Comparison of ENCODE assay signal across 13 cellular contexts in genomic region chr14:50835280-50835679, GRCh38. TPM values are rescaled to one million over a fixed set of nuclear protein-coding genes. Genes with fewer than 3 reads are reported as not detected.
DNase-seq lines count a peak whose midpoint lies in the region; ATAC-seq lines count a peak whose summit lies in the region.
"Had no signal": no experiment of that assay in that cellular context is flagged by ENCODE, and none has a peak within 500 bp of the region (broad histone marks: within the 10 kb centered on the region; RNA-seq: fewer than 3 reads in every experiment).

No MANE protein-coding gene starts in this region.

- peak overlapping the region; percentile 49 to 78 (median 67) for H3K4me2 ChIP-seq in BLaER1 treated with 17β-estradiol and CSF1 and Interleukin-3, amounts not matched to agents 10 nM and 100 nM
- H3K4me2 ChIP-seq: hepatocyte had no signal

- peak overlapping the region; percentile 5 for H3K4me3 Mint-ChIP-seq in central memory CD8-positive, alpha-beta T cell

- peaks cover under 1 to 2% (median 1%) of the 10 kb centered on the region in 11 experiments; a peak in 16 of 22 replicates for H4K20me1 ChIP-seq in BLaER1 treated with 17β-estradiol and CSF1 and Interleukin-3, amounts not matched to agents 10 nM and 100 nM

- H3K4me1 Mint-ChIP-seq in central memory CD8-positive, alpha-beta T cell, result peaks cover 38% of the 10 kb centered on the region

- no peaks in the 10 kb centered on the region for H3K9me3 Mint-ChIP-seq in central memory CD8-positive, alpha-beta T cell

- H3K27ac Mint-ChIP-seq in central memory CD8-positive, alpha-beta T cell (ENCODE audit: low read depth), result no peak overlapping the region

- no peaks in the 10 kb centered on the region for H3K9me3 ChIP-seq in BLaER1 treated with 17β-estradiol and CSF1 and Interleukin-3, amounts not matched to agents 10 nM and 100 nM (replicated peaks in 1 of 11)

- peaks cover 0 to 3% (median 0%) of the 10 kb centered on the region in 11 experiments; a peak in 1 of 22 replicates for H3K27me3 ChIP-seq in BLaER1 treated with 17β-estradiol and CSF1 and Interleukin-3, amounts not matched to agents 10 nM and 100 nM

- DNase-seq in ELR (ENCODE audit: low read depth) (peak; percentile 54), HT1080 (ENCODE audit: low read depth) (peak; percentile 67), GDM1 (lab: John Stamatoyannopoulos, UW) (no peak), NCI-H1436 treated with DMSO at 0.1 percent for 48 hours (lab: John Stamatoyannopoulos, UW) (no peak)
- DNase-seq in central memory CD8-positive, alpha-beta T cell (ENCODE audit: low spot score in 2 of 2), result no peak
- DNase-seq: GOT3 had no signal

- H3K4me1 ChIP-seq in BLaER1 treated with 17β-estradiol and CSF1 and Interleukin-3, amounts not matched to agents 10 nM and 100 nM, result peaks cover 35 to 54% (median 47%) of the 10 kb centered on the region in 10 experiments

- H3K27me3 Mint-ChIP-seq in central memory CD8-positive, alpha-beta T cell, result no peaks in the 10 kb centered on the region

- peak overlapping the region in 8 of 11 experiments; percentile 20 to 59 (median 38); a peak in 9 of 22 replicates for H3K9ac ChIP-seq in BLaER1 treated with 17β-estradiol and CSF1 and Interleukin-3, amounts not matched to agents 10 nM and 100 nM

- H3K36me3 Mint-ChIP-seq in central memory CD8-positive, alpha-beta T cell (ENCODE audit: insufficient read depth), result peaks cover 7% of the 10 kb centered on the region

- H3K36me3 ChIP-seq in BLaER1 treated with 17β-estradiol and CSF1 and Interleukin-3, amounts not matched to agents 10 nM and 100 nM, result no peaks in the 10 kb centered on the region

- H3K27ac ChIP-seq in BLaER1 treated with 17β-estradiol and CSF1 and Interleukin-3, amounts not matched to agents 10 nM and 100 nM, result peak overlapping the region in 9 of 11 experiments; percentile 56 to 79 (median 69); a peak in 19 of 22 replicates
- H3K27ac ChIP-seq: hepatocyte had no signal

- ATAC-seq in central memory CD8-positive, alpha-beta T cell (replicated peaks; ENCODE audit: extremely low read depth, poor library complexity, severe bottlenecking), result no peak
- ATAC-seq in HG02571 (IDR thresholded peaks at IDR 0.05; ENCODE audit: unreplicated experiment) (no peak), GM21390 (IDR thresholded peaks at IDR 0.05; ENCODE audit: unreplicated experiment) (no peak)
- ATAC-seq: Panc1 had no signal

- H3K4me3 ChIP-seq in BLaER1 treated with 17β-estradiol and CSF1 and Interleukin-3, amounts not matched to agents 10 nM and 100 nM, result no peak overlapping the region; a peak in 1 of 20 replicates
- H3K4me3 ChIP-seq: hepatocyte had no signal

RNA-seq across cellular contexts. Expression of gene NIN, which starts 4.3 kb away (rescaled TPM):
- total RNA-seq in HT1080 (2014; rRNA removed; shearing (Covaris generic)), result 31.5 and 31.7 TPM in 2 replicates
- polyA plus RNA-seq in HT1080 (2015; cell fraction: cytosol; rRNA removed), result 14.7 and 20.5 TPM in 2 replicates
- 20.1 and 21.1 TPM in 2 replicates for polyA plus RNA-seq in HT1080 (2015; cell fraction: nucleus; rRNA removed)

RNA-seq across cellular contexts. Expression of gene ABHD12B, which starts 36.6 kb away (rescaled TPM):
- total RNA-seq in HT1080 (2014; rRNA removed; shearing (Covaris generic)), result not detected in 2 replicates
- not detected in 2 replicates for polyA plus RNA-seq in HT1080 (2015; cell fraction: cytosol; rRNA removed)
- polyA plus RNA-seq in HT1080 (2015; cell fraction: nucleus; rRNA removed), result not detected in 2 replicates
- total RNA-seq: cardiac septum, hepatocyte had no signal
- polyA plus RNA-seq: hepatocyte, neural cell had no signal

Comparison
In these comparisons a context has a peak if more than half of its experiments do, and no peak if none do; other contexts are left out.
1. DNase-seq: peak in ELR (single experiment) and HT1080 (single experiment); none in central memory CD8-positive, alpha-beta T cell (0 of 2), GDM1 (single experiment) and NCI-H1436 treated with DMSO at 0.1 percent for 48 hours (single experiment).